9 cellular contexts compared by ENCODE assay signal in the genomic region with DNA sequence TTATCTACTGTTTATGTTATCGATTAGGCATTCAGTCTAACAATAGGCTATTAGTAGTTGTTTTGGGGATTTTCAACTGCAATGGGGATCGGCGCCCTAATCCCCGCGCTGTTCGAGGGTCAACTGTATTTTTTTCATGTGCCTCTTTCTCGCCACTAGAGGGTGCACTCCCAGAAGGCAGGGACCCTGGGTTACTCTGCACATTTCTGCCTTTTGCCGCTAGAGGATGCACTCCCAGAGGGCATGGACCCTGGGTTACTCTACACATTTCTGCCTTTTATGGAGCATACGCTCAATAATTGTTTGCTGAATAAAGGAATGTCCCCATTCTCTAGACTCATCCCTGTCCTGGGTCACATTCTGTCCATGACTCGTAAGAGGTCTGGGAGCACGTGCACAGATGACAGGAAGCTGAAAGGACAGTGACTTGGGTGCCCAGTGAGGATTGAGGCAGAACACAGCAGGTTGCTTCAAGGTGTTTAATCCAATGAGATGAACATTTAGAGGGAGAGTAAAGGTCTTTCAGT. TPM values are rescaled to one million over a fixed set of nuclear protein-coding genes. Genes with fewer than 3 reads are reported as not detected.
DNase-seq lines count a peak whose midpoint lies in the region; ATAC-seq, FAIRE-seq and TF ChIP-seq lines count a peak whose summit lies in the region.
"Had no signal": no experiment of that assay in that cellular context is flagged by ENCODE, and none has a peak within 500 bp of the region (broad histone marks: within the 10 kb centered on the region; RNA-seq: fewer than 3 reads in every experiment).

No MANE protein-coding gene starts in this region.

- no peak overlapping the region for H3K27ac Mint-ChIP-seq in central memory CD8-positive, alpha-beta T cell (ENCODE audit: low read depth)

- peaks cover 61% of the 10 kb centered on the region for H3K27me3 Mint-ChIP-seq in central memory CD8-positive, alpha-beta T cell

- H3K4me3 ChIP-seq in HFF-Myc (replicated peaks; ENCODE audit: low read depth, low read length): no peak overlapping the region

- peaks cover 4% of the 10 kb centered on the region for H3K4me1 Mint-ChIP-seq in central memory CD8-positive, alpha-beta T cell

- H3K36me3 Mint-ChIP-seq in central memory CD8-positive, alpha-beta T cell (ENCODE audit: insufficient read depth): no peaks in the 10 kb centered on the region

- peak; percentile 54 for DNase-seq in D721Med (ENCODE audit: insufficient read length, low spot score)
- no peak for DNase-seq in HFF-Myc (ENCODE audit: extremely low read depth, low read depth)
- DNase-seq in NCI-H2227 (lab: John Stamatoyannopoulos, UW; ENCODE audit: unreplicated experiment): peak; percentile 65
- peak; percentile 58 for DNase-seq in activated CD4-positive, CD25-positive, alpha-beta regulatory T cell treated with anti-CD3 and anti-CD28 coated beads, Interleukin-2, amount 50 U/mL, for 72 hours
- peak; percentile 55 to 62 for DNase-seq in central memory CD8-positive, alpha-beta T cell (ENCODE audit: low spot score in 2 of 2)
- peak; percentile 58 for DNase-seq in left lobe of liver (ENCODE audit: low spot score)
- DNase-seq in stimulated activated CD4-positive, alpha-beta T cell treated with anti-CD3 and anti-CD28 coated beads, TNF-alpha, amount 100 ng/mL, for 48 hours (ENCODE audit: low read depth in 3 of 3): peak; percentile 26 to 54 (median 51)
- no peak for DNase-seq in mesenteric fat pad (ENCODE audit: low spot score)

- FAIRE-seq in D721Med (lab: Jason Lieb, UNC): no peak
- FAIRE-seq: TTC549 had no signal

- ATAC-seq in central memory CD8-positive, alpha-beta T cell (replicated peaks; ENCODE audit: extremely low read depth, poor library complexity, severe bottlenecking): peak; percentile 95
- peak; percentile 99 for ATAC-seq in left lobe of liver

- H3K9me3 Mint-ChIP-seq in central memory CD8-positive, alpha-beta T cell: peaks cover 4% of the 10 kb centered on the region

- TF ChIP-seq CTCF in D721Med (IDR thresholded peaks at IDR 0.05; ENCODE audit: insufficient read depth, missing control alignments) (peak; percentile 98), HFF-Myc (IDR thresholded peaks at IDR 0.05; ENCODE audit: low read depth, low read length, missing control alignments) (peak; percentile 100)

- H3K4me3 Mint-ChIP-seq in central memory CD8-positive, alpha-beta T cell: no peak overlapping the region

RNA-seq across cellular contexts. Expression of gene RECK, which starts 27.9 kb away (rescaled TPM):
- total RNA-seq in left lobe of liver (2.0 TPM), mesenteric fat pad (18.5 TPM)

RNA-seq across cellular contexts. Expression of gene OR2S2, which starts 50.9 kb away (rescaled TPM):
- total RNA-seq in left lobe of liver: not detected
- not detected for total RNA-seq in mesenteric fat pad

Comparison
In these comparisons a context has a peak if more than half of its experiments do, and no peak if none do; other contexts are left out.
1. DNase-seq: peak in D721Med (single experiment), NCI-H2227 (single experiment), activated CD4-positive, CD25-positive, alpha-beta regulatory T cell treated with anti-CD3 and anti-CD28 coated beads, Interleukin-2, amount 50 U/mL, for 72 hours (single experiment), central memory CD8-positive, alpha-beta T cell (2 of 2), left lobe of liver (single experiment) and stimulated activated CD4-positive, alpha-beta T cell treated with anti-CD3 and anti-CD28 coated beads, TNF-alpha, amount 100 ng/mL, for 48 hours (3 of 3); none in HFF-Myc (single experiment) and mesenteric fat pad (single experiment).